In the genomic region with DNA sequence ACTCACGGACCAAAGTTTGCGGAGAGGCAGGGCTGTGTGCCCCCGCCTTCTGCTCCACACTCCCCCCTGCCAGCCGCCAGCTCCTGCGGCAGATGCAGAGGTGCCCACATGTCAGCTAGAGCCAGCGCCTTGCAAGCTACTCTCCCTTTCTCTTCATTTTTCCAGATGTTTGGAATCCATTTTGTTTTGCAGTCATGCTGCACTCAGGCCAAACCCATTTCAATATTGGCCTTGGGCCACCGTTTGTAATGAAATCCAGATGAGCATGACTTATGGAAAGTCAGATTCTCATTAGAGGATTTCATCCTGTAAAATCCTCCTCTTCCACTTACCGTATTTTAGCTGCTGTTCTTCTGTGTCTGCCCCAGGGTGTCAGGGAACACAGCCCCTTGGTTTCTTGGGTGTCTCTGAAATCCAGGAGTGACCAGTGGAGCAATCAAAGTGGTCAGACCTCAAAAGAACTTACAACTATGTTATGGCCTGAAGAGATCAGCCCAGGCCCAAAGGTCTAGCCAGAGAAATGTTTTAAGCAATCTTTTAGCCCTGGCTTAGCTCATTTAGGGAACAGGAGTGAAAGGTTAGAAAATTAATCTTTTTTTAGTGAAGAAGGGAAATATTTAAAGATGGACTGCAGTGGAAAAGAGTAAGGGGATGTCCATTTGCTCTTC, we compare ENCODE assay signal across 10 cellular contexts.
A peak's percentile ranks its signal among the peaks of the same experiment; 100 is the strongest.
DNase-seq lines count a peak whose midpoint lies in the region; ATAC-seq and TF ChIP-seq lines count a peak whose summit lies in the region.
"Had no signal": no experiment of that assay in that cellular context is flagged by ENCODE, and none has a peak within 500 bp of the region (broad histone marks: within the 10 kb centered on the region; RNA-seq: fewer than 3 reads in every experiment).

No MANE protein-coding gene starts in this region.

- peaks cover 26% of the 10 kb centered on the region for H3K79me2 ChIP-seq in osteoblast (ENCODE audit: insufficient read depth, low read length)

- H3K27ac ChIP-seq in AG04450 (ENCODE audit: low read depth, low read length) = peak overlapping the region; percentile 85
- H3K27ac ChIP-seq in esophagus muscularis mucosa (replicated peaks in 1 of 4) = peak overlapping the region; percentile 73 to 84 (median 78)
- peak overlapping the region; percentile 86 for H3K27ac ChIP-seq in osteoblast (ENCODE audit: low read depth, low read length)

- peak; percentile 84 for DNase-seq in AG04450 (ENCODE audit: low read depth, low spot score)
- DNase-seq in HuH-7.5 (ENCODE audit: low spot score) = peak; percentile 2
- no peak for DNase-seq in esophagus muscularis mucosa (ENCODE audit: extremely low spot score)
- no peak for DNase-seq in osteoblast (ENCODE audit: insufficient read length, low spot score, missing footprints)
- DNase-seq in stimulated activated CD4-positive, alpha-beta T cell treated with anti-CD3 and anti-CD28 coated beads, Interleukin-1b, Interleukin-23, amount 100 ng/mL, for 48 hours = no peak
- DNase-seq in NCI-H2107 (lab: John Stamatoyannopoulos, UW) = no peak
- DNase-seq in NCI-H1048 (lab: John Stamatoyannopoulos, UW) = no peak
- DNase-seq: natural killer cell had no signal

- CTCF ChIA-PET in AG04450 (lab: Charles Lee) = no interaction called here

- ATAC-seq in GM18520 (IDR thresholded peaks at IDR 0.05; ENCODE audit: unreplicated experiment) = no peak
- ATAC-seq: CD8-positive, alpha-beta T cell; natural killer cell had no signal

- TF ChIP-seq EP300 in esophagus muscularis mucosa (IDR thresholded peaks at IDR 0.05) = no peak

- no peaks in the 10 kb centered on the region for H3K27me3 ChIP-seq in AG04450 (ENCODE audit: control insufficient read depth, insufficient read depth, low read length)
- no peaks in the 10 kb centered on the region for H3K27me3 ChIP-seq in esophagus muscularis mucosa
- H3K27me3 ChIP-seq in osteoblast (ENCODE audit: insufficient read depth, low read length) = no peaks in the 10 kb centered on the region

- no peak for TF ChIP-seq CTCF in AG04450 (IDR thresholded peaks at IDR 0.05; ENCODE audit: low read depth, low read length)
- TF ChIP-seq CTCF in esophagus muscularis mucosa (IDR thresholded peaks at IDR 0.05) = no peak
- no peak for TF ChIP-seq CTCF in osteoblast (IDR thresholded peaks at IDR 0.05; ENCODE audit: extremely low read depth, low read depth, low read length)

- H3K4me3 ChIP-seq in AG04450 (ENCODE audit: low read depth, low read length) (no peak overlapping the region), esophagus muscularis mucosa (no peak overlapping the region), osteoblast (ENCODE audit: insufficient read depth, low read length) (no peak overlapping the region)

- H3K36me3 ChIP-seq in esophagus muscularis mucosa (peaks cover 7 to 62% (median 46%) of the 10 kb centered on the region in 4 donors), osteoblast (ENCODE audit: insufficient read depth, low read length) (peaks cover 99% of the 10 kb centered on the region)

- H4K20me1 ChIP-seq in osteoblast (ENCODE audit: insufficient read depth, low read length) = no peaks in the 10 kb centered on the region

- POLR2A ChIA-PET in AG04450 (lab: Yijun Ruan, JAX) = interaction anchor here (0.6 to 2.8 kb wide), 5 partner anchors 10 to 763 kb away, joined by 3 to 16 read pairs (median 4); no protein-coding TSS in a partner anchor

- H3K4me2 ChIP-seq in osteoblast (ENCODE audit: insufficient read depth, low read length) = no peak overlapping the region

- WGBS in esophagus muscularis mucosa = 65% methylated on average over 8 of the region's 8 CpGs

- TF ChIP-seq POLR2A in esophagus muscularis mucosa (IDR thresholded peaks at IDR 0.05; ENCODE audit: low read depth) = no peak

- intact Hi-C loops in esophagus muscularis mucosa (cut with DNase I) = no loop called here

- H3K4me1 ChIP-seq in esophagus muscularis mucosa (peaks cover 71 to 91% (median 87%) of the 10 kb centered on the region in 4 donors), osteoblast (ENCODE audit: insufficient read depth, low read length) (peaks cover 40% of the 10 kb centered on the region)

- H2AFZ ChIP-seq in osteoblast (ENCODE audit: low read length) = no peak overlapping the region

- H3K9me3 ChIP-seq in AG04450 (ENCODE audit: control insufficient read depth, insufficient read depth, low read length) = no peaks in the 10 kb centered on the region
- H3K9me3 ChIP-seq in esophagus muscularis mucosa = no peaks in the 10 kb centered on the region
- H3K9me3 ChIP-seq in osteoblast (ENCODE audit: low read depth, low read length) = no peaks in the 10 kb centered on the region

Comparison
In these comparisons a context has a peak if more than half of its experiments do, and no peak if none do; other contexts are left out.
1. DNase-seq: peak in AG04450 (single experiment) and HuH-7.5 (single experiment); none in esophagus muscularis mucosa (single experiment), osteoblast (single experiment), stimulated activated CD4-positive, alpha-beta T cell treated with anti-CD3 and anti-CD28 coated beads, Interleukin-1b, Interleukin-23, amount 100 ng/mL, for 48 hours (single experiment), NCI-H2107 (single experiment) and NCI-H1048 (single experiment).
2. Peak in every context shown above with its lines, with median percentiles within 50 percentile points of each other: H3K27ac ChIP-seq.